In the genomic region with DNA sequence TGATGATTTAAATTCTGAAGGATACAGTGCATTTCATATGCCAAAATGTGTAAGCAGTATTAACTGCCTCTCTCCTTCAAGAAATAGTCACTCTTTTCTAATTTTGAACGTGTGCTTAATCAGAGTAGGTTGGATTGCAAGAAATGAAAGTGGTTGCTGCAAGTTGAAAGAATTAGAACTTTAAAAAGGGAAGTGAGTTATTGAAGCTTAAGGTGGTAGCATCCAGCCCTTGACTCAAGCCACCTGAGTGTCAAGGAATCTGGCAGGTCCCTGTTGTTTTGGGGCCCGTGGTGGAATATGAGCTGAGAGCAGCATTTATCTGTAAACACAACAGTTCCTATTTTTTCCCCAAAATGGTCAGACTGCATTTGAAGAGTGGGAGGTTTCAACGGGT, we compare ENCODE assay signal across 9 cellular contexts. TPM values are rescaled to one million over a fixed set of nuclear protein-coding genes. Genes with fewer than 3 reads are reported as not detected.
DNase-seq lines count a peak whose midpoint lies in the region; ATAC-seq and TF ChIP-seq lines count a peak whose summit lies in the region.
"Had no signal": no experiment of that assay in that cellular context is flagged by ENCODE, and none has a peak within 500 bp of the region (broad histone marks: within the 10 kb centered on the region; RNA-seq: fewer than 3 reads in every experiment).

No MANE protein-coding gene starts in this region.

- peaks cover 34% of the 10 kb centered on the region for H3K4me1 Mint-ChIP-seq in HFFc6 (ENCODE audit: low read depth)
- H3K4me1 Mint-ChIP-seq in activated T-helper 1 cell treated with anti-CD3 and anti-CD28 coated beads, Interleukin-12 subunit alpha, Interleukin-12 subunit beta, Interleukin-2, Interleukin-4 antibody, amounts not matched to agents 30 ng/mL and 10 ng/mL and 1 ng/mL, durations not matched to agents 14 hours and 24 hours and 36 hours (ENCODE audit: low read depth) = peaks cover 59% of the 10 kb centered on the region
- peaks cover 29 to 60% (median 42%) of the 10 kb centered on the region in 4 donors for H3K4me1 Mint-ChIP-seq in naive thymus-derived CD8-positive, alpha-beta T cell

- intact Hi-C loops in activated T-helper 1 cell treated with anti-CD3 and anti-CD28 coated beads, Interleukin-12 subunit alpha, Interleukin-12 subunit beta, Interleukin-2, Interleukin-4 antibody, amounts not matched to agents 30 ng/mL and 10 ng/mL and 1 ng/mL, durations not matched to agents 14 hours and 24 hours and 36 hours (cut with micrococcal nuclease) = loop anchor here (5.0 to 10.0 kb wide), 3 partner anchors 282 to 530 kb away; no protein-coding TSS in a partner anchor

- DNase-seq in EH (ENCODE audit: low read depth) (peak; percentile 0), HFFc6 (no peak), SHP77 (lab: John Stamatoyannopoulos, UW) (no peak), NCI-H446 (lab: John Stamatoyannopoulos, UW) (no peak)
- no peak for DNase-seq in activated T-helper 1 cell treated with anti-CD3 and anti-CD28 coated beads, Interleukin-12 subunit alpha, Interleukin-12 subunit beta, Interleukin-2, Interleukin-4 antibody, amounts not matched to agents 30 ng/mL and 10 ng/mL and 1 ng/mL, durations not matched to agents 14 hours and 24 hours and 36 hours (ENCODE audit: low spot score)
- no peak for DNase-seq in naive thymus-derived CD8-positive, alpha-beta T cell

- H3K27ac Mint-ChIP-seq in HFFc6 = no peak overlapping the region; the same call in 1 of the 2 replicates
- peak overlapping the region; percentile 83 for H3K27ac Mint-ChIP-seq in activated T-helper 1 cell treated with anti-CD3 and anti-CD28 coated beads, Interleukin-12 subunit alpha, Interleukin-12 subunit beta, Interleukin-2, Interleukin-4 antibody, amounts not matched to agents 30 ng/mL and 10 ng/mL and 1 ng/mL, durations not matched to agents 14 hours and 24 hours and 36 hours
- H3K27ac Mint-ChIP-seq in naive thymus-derived CD8-positive, alpha-beta T cell = peak overlapping the region; percentile 81 to 96 (median 93)

- no peaks in the 10 kb centered on the region for H3K9me3 Mint-ChIP-seq in HFFc6
- H3K9me3 Mint-ChIP-seq in activated T-helper 1 cell treated with anti-CD3 and anti-CD28 coated beads, Interleukin-12 subunit alpha, Interleukin-12 subunit beta, Interleukin-2, Interleukin-4 antibody, amounts not matched to agents 30 ng/mL and 10 ng/mL and 1 ng/mL, durations not matched to agents 14 hours and 24 hours and 36 hours = no peaks in the 10 kb centered on the region
- H3K9me3 Mint-ChIP-seq in naive thymus-derived CD8-positive, alpha-beta T cell = no peaks in the 10 kb centered on the region

- POLR2A ChIA-PET in naive thymus-derived CD8-positive, alpha-beta T cell (lab: Charles Lee) = interaction anchor here (0.7 to 4.5 kb wide), 5 partner anchors 9 to 50 kb away, joined by 3 to 87 read pairs (median 59); partner anchors contain the start of gene SUMF1

- peaks cover 4% of the 10 kb centered on the region for H3K27me3 Mint-ChIP-seq in HFFc6 (ENCODE audit: insufficient read depth)
- H3K27me3 Mint-ChIP-seq in activated T-helper 1 cell treated with anti-CD3 and anti-CD28 coated beads, Interleukin-12 subunit alpha, Interleukin-12 subunit beta, Interleukin-2, Interleukin-4 antibody, amounts not matched to agents 30 ng/mL and 10 ng/mL and 1 ng/mL, durations not matched to agents 14 hours and 24 hours and 36 hours (ENCODE audit: insufficient read depth) = peaks cover 20% of the 10 kb centered on the region
- H3K27me3 Mint-ChIP-seq in naive thymus-derived CD8-positive, alpha-beta T cell = no peaks in the 10 kb centered on the region

- ATAC-seq in naive thymus-derived CD8-positive, alpha-beta T cell = no peak
- no peak for ATAC-seq in GM18909 (IDR thresholded peaks at IDR 0.05; ENCODE audit: poor library complexity, unreplicated experiment)
- ATAC-seq in HG03045 (IDR thresholded peaks at IDR 0.05; ENCODE audit: unreplicated experiment) = no peak
- ATAC-seq: HCT116 had no signal

- no peak for TF ChIP-seq CTCF in HFFc6 (IDR thresholded peaks at IDR 0.05)

- H3K36me3 Mint-ChIP-seq in HFFc6 (ENCODE audit: low read depth) = no peaks in the 10 kb centered on the region
- peaks cover 43% of the 10 kb centered on the region for H3K36me3 Mint-ChIP-seq in activated T-helper 1 cell treated with anti-CD3 and anti-CD28 coated beads, Interleukin-12 subunit alpha, Interleukin-12 subunit beta, Interleukin-2, Interleukin-4 antibody, amounts not matched to agents 30 ng/mL and 10 ng/mL and 1 ng/mL, durations not matched to agents 14 hours and 24 hours and 36 hours (ENCODE audit: low read depth)
- peaks cover 0 to 25% (median 1%) of the 10 kb centered on the region in 3 donors for H3K36me3 Mint-ChIP-seq in naive thymus-derived CD8-positive, alpha-beta T cell

- H3K4me3 Mint-ChIP-seq in HFFc6 = peak overlapping the region; percentile 95
- H3K4me3 Mint-ChIP-seq in activated T-helper 1 cell treated with anti-CD3 and anti-CD28 coated beads, Interleukin-12 subunit alpha, Interleukin-12 subunit beta, Interleukin-2, Interleukin-4 antibody, amounts not matched to agents 30 ng/mL and 10 ng/mL and 1 ng/mL, durations not matched to agents 14 hours and 24 hours and 36 hours = peak overlapping the region; percentile 96
- H3K4me3 Mint-ChIP-seq in naive thymus-derived CD8-positive, alpha-beta T cell = peak overlapping the region; percentile 93 to 98 (median 97)

RNA-seq across cellular contexts. Expression of gene ITPR1, which starts 1.7 kb away (rescaled TPM):
- total RNA-seq in HFFc6 (2021; fragmentation: NEBNext Ultra II Directional; extraction: Animal tissue kit (Norgen Biotek cat#: 25700)) = 1 to 10 TPM; 4.9 to 8.3 (median 6.1) TPM
- total RNA-seq in activated T-helper 1 cell treated with anti-CD3 and anti-CD28 coated beads, Interleukin-12 subunit alpha, Interleukin-12 subunit beta, Interleukin-2, Interleukin-4 antibody, amounts not matched to agents 30 ng/mL and 10 ng/mL and 1 ng/mL, durations not matched to agents 14 hours and 24 hours and 36 hours = 108 and 113 TPM in 2 replicates
- total RNA-seq in naive thymus-derived CD8-positive, alpha-beta T cell = 10 to 100 TPM; 78.7 to 80.4 TPM
- polyA plus RNA-seq in naive thymus-derived CD8-positive, alpha-beta T cell = 10 to 100 TPM in 1 of 3 donors, 1 to 10 TPM in 2; 8.3 to 10.6 (median 9.7) TPM

RNA-seq across cellular contexts. Expression of gene SUMF1, which starts 27.7 kb away (rescaled TPM):
- total RNA-seq in HFFc6 (2021; fragmentation: NEBNext Ultra II Directional; extraction: Animal tissue kit (Norgen Biotek cat#: 25700)) = 10 to 100 TPM; 33.5 to 38.0 (median 36.0) TPM
- 6.1 and 7.0 TPM in 2 replicates for total RNA-seq in activated T-helper 1 cell treated with anti-CD3 and anti-CD28 coated beads, Interleukin-12 subunit alpha, Interleukin-12 subunit beta, Interleukin-2, Interleukin-4 antibody, amounts not matched to agents 30 ng/mL and 10 ng/mL and 1 ng/mL, durations not matched to agents 14 hours and 24 hours and 36 hours
- 10 to 100 TPM; 13.7 to 14.2 TPM for total RNA-seq in naive thymus-derived CD8-positive, alpha-beta T cell
- polyA plus RNA-seq in naive thymus-derived CD8-positive, alpha-beta T cell = 10 to 100 TPM; 23.4 to 36.4 (median 30.6) TPM

Comparison
In these comparisons a context has a peak if more than half of its experiments do, and no peak if none do; other contexts are left out.
1. RNA of gene ITPR1, which starts 1.7 kb away (total RNA-seq): 108 to 113 TPM in activated T-helper 1 cell treated with anti-CD3 and anti-CD28 coated beads, Interleukin-12 subunit alpha, Interleukin-12 subunit beta, Interleukin-2, Interleukin-4 antibody, amounts not matched to agents 30 ng/mL and 10 ng/mL and 1 ng/mL, durations not matched to agents 14 hours and 24 hours and 36 hours and 78.7 to 80.4 TPM in naive thymus-derived CD8-positive, alpha-beta T cell; 4.9 to 8.3 TPM in HFFc6; every median in the first group is over 4 times any median in the second.
2. Peak in every context shown above with its lines, with median percentiles within 50 percentile points of each other: H3K4me3 Mint-ChIP-seq.